In the genomic region with DNA sequence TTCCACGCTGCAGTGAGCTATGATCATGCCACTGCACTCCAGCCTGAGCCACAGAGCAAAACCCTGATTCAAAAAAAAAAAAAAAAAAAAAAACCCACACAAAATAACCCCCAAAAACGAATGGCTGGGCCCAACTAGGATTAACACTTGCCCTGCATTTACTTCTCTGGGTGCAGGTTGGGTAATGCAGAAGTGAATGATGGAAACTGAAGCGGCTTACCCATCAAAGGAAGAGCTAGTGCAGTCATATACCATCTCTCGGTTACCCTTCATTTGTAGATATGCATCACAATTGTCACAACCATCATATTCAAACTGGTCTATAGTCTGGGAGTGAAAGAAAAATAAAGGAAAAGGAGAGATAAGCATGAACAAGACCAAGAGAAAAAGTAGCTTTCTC, we compare ENCODE assay signal across 9 cellular contexts. TPM values are rescaled to one million over a fixed set of nuclear protein-coding genes. Genes with fewer than 3 reads are reported as not detected.
DNase-seq lines count a peak whose midpoint lies in the region; ATAC-seq and TF ChIP-seq lines count a peak whose summit lies in the region.
"Had no signal": no experiment of that assay in that cellular context is flagged by ENCODE, and none has a peak within 500 bp of the region (broad histone marks: within the 10 kb centered on the region; RNA-seq: fewer than 3 reads in every experiment).

No MANE protein-coding gene starts in this region.

- H3K27me3 ChIP-seq in right atrium auricular region (no peaks in the 10 kb centered on the region), mononuclear cell (ENCODE audit: insufficient read depth, low read length) (no peaks in the 10 kb centered on the region), aorta (ENCODE audit: control insufficient read depth in 1 of 2, insufficient read depth in 2 of 2, low read length in 1 of 2) (no peaks in the 10 kb centered on the region)

- H3K4me3 ChIP-seq in right atrium auricular region = peak overlapping the region; percentile 77 to 91
- H3K4me3 ChIP-seq in mononuclear cell (ENCODE audit: low read length) = peak overlapping the region; percentile 91
- H3K4me3 ChIP-seq in aorta (ENCODE audit: low read length in 2 of 2) = peak overlapping the region; percentile 36 to 69

- no peaks in the 10 kb centered on the region for H3K9me3 Mint-ChIP-seq in MCF 10A (ENCODE audit: unreplicated experiment)

- TF ChIP-seq CTCF in right atrium auricular region (IDR thresholded peaks at IDR 0.05) (no peak), MCF 10A (IDR thresholded peaks at IDR 0.05; ENCODE audit: unreplicated experiment) (no peak)

- H3K9me3 ChIP-seq in right atrium auricular region (no peaks in the 10 kb centered on the region), mononuclear cell (ENCODE audit: low read depth, low read length) (no peaks in the 10 kb centered on the region), aorta (ENCODE audit: control insufficient read depth, low read length) (no peaks in the 10 kb centered on the region)

- 61 to 62% methylated on average over 4 of the region's 4 CpGs for WGBS in aorta, 2 donors

- TSS peak; percentile 38 for BruUV-seq in MCF 10A (replicated peaks; lab: Mats Ljungman, UMichigan)

- H3K36me3 Mint-ChIP-seq in MCF 10A (ENCODE audit: insufficient read depth, unreplicated experiment) = peaks cover 60% of the 10 kb centered on the region

- H3K27me3 Mint-ChIP-seq in MCF 10A (ENCODE audit: insufficient read depth, unreplicated experiment) = no peaks in the 10 kb centered on the region

- H3K4me1 Mint-ChIP-seq in MCF 10A (ENCODE audit: insufficient read depth, unreplicated experiment) = peaks cover 10% of the 10 kb centered on the region

- peak overlapping the region in 1 of 2 donors; percentile 95 for H3K27ac ChIP-seq in right atrium auricular region
- H3K27ac ChIP-seq in aorta (ENCODE audit: low read depth in 1 of 2, low read length in 2 of 2) = no peak overlapping the region

- POLR2A ChIA-PET in MCF 10A (lab: Yijun Ruan, JAX) = interaction anchor here (0.5 to 8.5 kb wide), 26 partner anchors 11 to 500 kb away, joined by 3 to 436 read pairs (median 10); a partner anchor contains a TSS

- H3K4me1 ChIP-seq in right atrium auricular region (peaks cover 0 to 10% of the 10 kb centered on the region in 2 donors), mononuclear cell (ENCODE audit: insufficient read depth, low read length) (peaks cover 50% of the 10 kb centered on the region), aorta (ENCODE audit: control insufficient read depth in 1 of 2, insufficient read depth in 2 of 2, low read length in 2 of 2) (no peaks in the 10 kb centered on the region)

- H3K36me3 ChIP-seq in right atrium auricular region = peaks cover 43% of the 10 kb centered on the region
- H3K36me3 ChIP-seq in aorta (ENCODE audit: control insufficient read depth in 1 of 2, insufficient read depth in 2 of 2, low read length in 1 of 2) = peaks cover 11% of the 10 kb centered on the region in 2 donors

- intact Hi-C loops in cardiac septum (cut with DNase I) (loop anchor here (5.0 kb wide), 2 partner anchors 134 to 166 kb away; a partner anchor contains a TSS), MCF 10A (cut with micrococcal nuclease) (no loop called here), aorta (cut with DNase I) (no loop called here)

- H3K4me3 Mint-ChIP-seq in MCF 10A (ENCODE audit: unreplicated experiment) = peak overlapping the region; percentile 98

- no peak for DNase-seq in right atrium auricular region (ENCODE audit: low spot score)
- DNase-seq in cardiac septum (ENCODE audit: low spot score) = no peak
- DNase-seq in MCF 10A (ENCODE audit: unreplicated experiment) = no peak
- DNase-seq in aorta = peak in 1 of 2 donors; percentile 0
- DNase-seq in NCI-H2081 (lab: John Stamatoyannopoulos, UW) = no peak
- no peak for DNase-seq in Kasumi-1 (lab: John Stamatoyannopoulos, UW)
- DNase-seq in COLO829 (ENCODE audit: low spot score) = no peak
- DNase-seq: amniotic stem cell had no signal

- peak overlapping the region; percentile 97 for H3K27ac Mint-ChIP-seq in MCF 10A (ENCODE audit: low read depth, unreplicated experiment)

- no peak for ATAC-seq in aorta (ENCODE audit: low FRiP score)

- CTCF ChIA-PET in MCF 10A (lab: Yijun Ruan, JAX) = interaction anchor here (0.6 to 5.7 kb wide), 9 partner anchors 34 to 363 kb away, joined by 3 to 54 read pairs (median 4); a partner anchor contains a TSS

RNA-seq across cellular contexts. Expression of a gene that starts 0.8 kb away (rescaled TPM):
- total RNA-seq in right atrium auricular region (10 to 100 TPM; 50.0 to 51.4 TPM), cardiac septum (49.4 TPM), MCF 10A (2022) (63.4 and 90.8 TPM in 2 replicates), mononuclear cell (65.3 TPM), aorta (10 to 100 TPM; 38.4 to 56.3 TPM)
- 10 to 100 TPM; 69.1 to 78.2 TPM for polyA plus RNA-seq in aorta

RNA-seq across cellular contexts. Expression of a gene that starts 22.6 kb away (rescaled TPM):
- 1 to 10 TPM; 6.1 to 8.5 TPM for total RNA-seq in right atrium auricular region
- 10.7 TPM for total RNA-seq in cardiac septum
- total RNA-seq in MCF 10A (2022) = not detected in 2 replicates
- total RNA-seq in mononuclear cell = 22.4 TPM
- 10 to 100 TPM in 1 of 2 donors, 1 to 10 TPM in 1; 9.0 to 21.0 TPM for total RNA-seq in aorta
- polyA plus RNA-seq in aorta = 10 to 100 TPM in 1 of 2 donors, 1 to 10 TPM in 1; 4.3 to 46.7 TPM
